Comparison of ENCODE assay signal across 1 cellular context in the genomic region with DNA sequence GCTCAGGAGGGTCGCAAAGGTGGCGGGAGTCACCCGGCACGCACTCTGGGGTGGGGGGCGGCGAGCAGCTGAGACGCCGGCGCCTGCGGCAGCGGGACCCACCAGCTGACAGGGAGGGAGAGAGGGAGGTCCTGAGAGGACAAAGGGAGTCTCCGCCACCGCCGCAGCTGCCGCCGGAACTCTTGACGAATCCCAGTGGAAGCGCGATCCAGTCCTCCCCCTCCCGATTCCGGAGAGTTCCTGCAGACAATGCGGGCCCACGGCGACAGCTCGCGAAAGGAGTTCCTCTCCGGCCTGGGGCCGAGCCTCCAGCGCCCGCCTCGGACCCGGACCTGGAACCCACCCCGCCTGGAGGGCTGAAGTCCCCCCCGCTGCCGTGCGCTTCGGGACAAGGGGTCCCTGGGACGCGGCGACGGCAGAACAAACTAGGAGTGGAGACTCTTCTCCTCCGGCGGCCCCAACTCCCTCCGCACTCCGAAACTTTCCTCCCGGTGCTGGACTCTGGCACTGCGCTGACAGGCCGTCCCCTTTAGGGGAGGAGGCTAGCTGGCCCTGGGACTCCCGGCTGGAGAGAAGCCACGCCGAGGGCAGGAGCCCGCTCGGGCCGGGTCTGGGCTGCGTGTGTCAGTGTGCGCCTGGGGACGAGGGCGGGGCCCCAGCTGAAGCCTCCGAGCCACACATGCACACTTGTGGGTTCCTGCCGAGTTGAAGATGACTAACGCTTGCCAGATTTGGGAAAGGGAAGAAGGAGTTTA.
A peak's percentile ranks its signal among the peaks of the same experiment; 100 is the strongest.
TF ChIP-seq lines count a peak whose summit lies in the region.

A gene (minus strand): TSS at position 623 of the 755 bp plus-strand sequence. CDS start 669 bp downstream, outside the sequence.

TF ChIP-seq in HepG2, 621 proteins besides CTCF, POLR2A, EP300 and RAD21 (continued from another document):
- TF ChIP-seq, protein P1, sequence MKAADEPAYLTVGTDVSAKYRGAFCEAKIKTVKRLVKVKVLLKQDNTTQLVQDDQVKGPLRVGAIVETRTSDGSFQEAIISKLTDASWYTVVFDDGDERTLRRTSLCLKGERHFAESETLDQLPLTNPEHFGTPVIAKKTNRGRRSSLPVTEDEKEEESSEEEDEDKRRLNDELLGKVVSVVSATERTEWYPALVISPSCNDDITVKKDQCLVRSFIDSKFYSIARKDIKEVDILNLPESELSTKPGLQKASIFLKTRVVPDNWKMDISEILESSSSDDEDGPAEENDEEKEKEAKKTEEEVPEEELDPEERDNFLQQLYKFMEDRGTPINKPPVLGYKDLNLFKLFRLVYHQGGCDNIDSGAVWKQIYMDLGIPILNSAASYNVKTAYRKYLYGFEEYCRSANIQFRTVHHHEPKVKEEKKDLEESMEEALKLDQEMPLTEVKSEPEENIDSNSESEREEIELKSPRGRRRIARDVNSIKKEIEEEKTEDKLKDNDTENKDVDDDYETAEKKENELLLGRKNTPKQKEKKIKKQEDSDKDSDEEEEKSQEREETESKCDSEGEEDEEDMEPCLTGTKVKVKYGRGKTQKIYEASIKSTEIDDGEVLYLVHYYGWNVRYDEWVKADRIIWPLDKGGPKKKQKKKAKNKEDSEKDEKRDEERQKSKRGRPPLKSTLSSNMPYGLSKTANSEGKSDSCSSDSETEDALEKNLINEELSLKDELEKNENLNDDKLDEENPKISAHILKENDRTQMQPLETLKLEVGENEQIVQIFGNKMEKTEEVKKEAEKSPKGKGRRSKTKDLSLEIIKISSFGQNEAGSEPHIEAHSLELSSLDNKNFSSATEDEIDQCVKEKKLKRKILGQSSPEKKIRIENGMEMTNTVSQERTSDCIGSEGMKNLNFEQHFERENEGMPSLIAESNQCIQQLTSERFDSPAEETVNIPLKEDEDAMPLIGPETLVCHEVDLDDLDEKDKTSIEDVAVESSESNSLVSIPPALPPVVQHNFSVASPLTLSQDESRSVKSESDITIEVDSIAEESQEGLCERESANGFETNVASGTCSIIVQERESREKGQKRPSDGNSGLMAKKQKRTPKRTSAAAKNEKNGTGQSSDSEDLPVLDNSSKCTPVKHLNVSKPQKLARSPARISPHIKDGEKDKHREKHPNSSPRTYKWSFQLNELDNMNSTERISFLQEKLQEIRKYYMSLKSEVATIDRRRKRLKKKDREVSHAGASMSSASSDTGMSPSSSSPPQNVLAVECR (CRISPR knock-in tag; IDR thresholded peaks at IDR 0.05; ENCODE audit: borderline replicate concordance), result peak; percentile 51; the same call in 1 of the 2 replicates
- TF ChIP-seq HOXA7 (CRISPR knock-in tag; IDR thresholded peaks at IDR 0.05), result no peak
